ENCODE assay signal across 31 cellular contexts in genomic region chr10:122516733-122517132, GRCh38. TPM values are rescaled to one million over a fixed set of nuclear protein-coding genes. Genes with fewer than 3 reads are reported as not detected.
DNase-seq lines count a peak whose midpoint lies in the region; FAIRE-seq and TF ChIP-seq lines count a peak whose summit lies in the region.
"Had no signal": no experiment of that assay in that cellular context is flagged by ENCODE, and none has a peak within 500 bp of the region (broad histone marks: within the 10 kb centered on the region; RNA-seq: fewer than 3 reads in every experiment).

No MANE protein-coding gene starts in this region.

- H3K4ac ChIP-seq in H9 (ENCODE audit: low read depth, low read length): no peak overlapping the region

- no peaks in the 10 kb centered on the region for H3K79me2 ChIP-seq in H9 (ENCODE audit: insufficient read depth, low read length)

- no peak overlapping the region for H3K4me2 ChIP-seq in H9 (ENCODE audit: insufficient read depth, insufficient read length, low read length)

- H3T11ph ChIP-seq in H9 (ENCODE audit: low read length): no peak overlapping the region

- H3K36me3 ChIP-seq in HEK293 (ENCODE audit: control insufficient read depth in 2 of 2, insufficient read depth in 1 of 2, low read length in 2 of 2): no peaks in the 10 kb centered on the region

- H3K4me1 ChIP-seq in HEK293 (ENCODE audit: control insufficient read depth, insufficient read depth, low read length): no peaks in the 10 kb centered on the region
- no peaks in the 10 kb centered on the region for H3K4me1 ChIP-seq in H9 (ENCODE audit: insufficient read depth, low read length)
- H3K4me1 ChIP-seq: tibial nerve had no signal

- no peak overlapping the region for H2BK5ac ChIP-seq in H9 (ENCODE audit: insufficient read length, low read length)

- no peak overlapping the region for H3K27ac ChIP-seq in HEK293 (ENCODE audit: extremely low read depth, low read depth, low read length)
- no peak overlapping the region for H3K27ac ChIP-seq in H9 (ENCODE audit: insufficient read length, low read depth, low read length)
- H3K27ac ChIP-seq: 22Rv1, SK-N-MC, tibial nerve had no signal

- H3K56ac ChIP-seq in H9 (ENCODE audit: insufficient read length, low read depth, low read length): no peak overlapping the region

- H2BK12ac ChIP-seq in H9 (ENCODE audit: insufficient read length, low read depth, low read length): no peak overlapping the region

- POLR2A ChIA-PET in HEK293 (lab: Yijun Ruan, JAX): no interaction called here

- no peaks in the 10 kb centered on the region for H3K79me1 ChIP-seq in H9 (ENCODE audit: insufficient read depth, low read depth, low read length, poor library complexity, severe bottlenecking)

- no peak overlapping the region for H3K4me3 Mint-ChIP-seq in H9
- H3K4me3 Mint-ChIP-seq: mesothelial cell of epicardium; natural killer cell treated with Interleukin-12 subunit alpha and Interleukin-12 subunit beta and Interleukin-15 and Interleukin-18, amount 100 ng/mL, for 72 hours had no signal

- no peak overlapping the region for H3K4me3 ChIP-seq in HEK293 (ENCODE audit: low read depth, low read length)
- H3K4me3 ChIP-seq: dorsolateral prefrontal cortex, esophagus squamous epithelium, heart right ventricle, SK-N-MC, tibial nerve had no signal

- no peaks in the 10 kb centered on the region for H3K27me3 ChIP-seq in H9 (ENCODE audit: insufficient read depth, low read length)
- H3K27me3 ChIP-seq: dorsolateral prefrontal cortex, esophagus squamous epithelium, heart right ventricle, tibial nerve had no signal

- no peak overlapping the region for H3K27ac Mint-ChIP-seq in H9
- H3K27ac Mint-ChIP-seq: activated T-cell treated with anti-CD3 and anti-CD28 coated beads, Interleukin-2, amount 50 U/mL, for 72 hours; mesothelial cell of epicardium; natural killer cell treated with Interleukin-12 subunit alpha and Interleukin-12 subunit beta and Interleukin-15 and Interleukin-18, amount 100 ng/mL, for 72 hours had no signal

- no peak overlapping the region for H2AFZ ChIP-seq in H9 (ENCODE audit: low read length)

- H4K20me1 ChIP-seq in H9 (ENCODE audit: control insufficient read depth, insufficient read depth, insufficient read length): no peaks in the 10 kb centered on the region

- H4K5ac ChIP-seq in H9 (ENCODE audit: insufficient read length, low read depth, low read length): no peak overlapping the region

- H3K9ac ChIP-seq in H9 (ENCODE audit: extremely low read depth, insufficient read length, low read length): no peak overlapping the region

- H2BK120ac ChIP-seq in H9 (ENCODE audit: low read depth, low read length, poor library complexity, severe bottlenecking): no peak overlapping the region

- CTCF ChIA-PET in HEK293 (lab: Yijun Ruan, JAX): interaction anchor here (1.1 kb wide), 1 partner anchor 49 kb away, joined by 8 read pairs; no protein-coding TSS in a partner anchor

- H3K4me1 Mint-ChIP-seq in H9: peaks cover 2 to 3% of the 10 kb centered on the region in 2 experiments; a peak in 1 of 4 replicates
- H3K4me1 Mint-ChIP-seq: mesothelial cell of epicardium had no signal

- H3K23me2 ChIP-seq in H9 (ENCODE audit: insufficient read length, low read depth, low read length, poor library complexity, severe bottlenecking): no peaks in the 10 kb centered on the region

- H3K18ac ChIP-seq in H9 (ENCODE audit: insufficient read length, low read depth, low read length): no peak overlapping the region

- no peak for FAIRE-seq in D721Med (lab: Jason Lieb, UNC)
- FAIRE-seq: endometrium, GM12892 had no signal

- no peaks in the 10 kb centered on the region for H3K9me3 ChIP-seq in HEK293 (ENCODE audit: control insufficient read depth, insufficient read depth, low read depth, low read length)
- H3K9me3 ChIP-seq in H9 (ENCODE audit: control insufficient read depth, low read depth, low read length): no peaks in the 10 kb centered on the region
- H3K9me3 ChIP-seq: esophagus squamous epithelium, heart right ventricle, tibial nerve had no signal

- H2BK15ac ChIP-seq in H9 (ENCODE audit: low read depth, low read length): no peak overlapping the region

- H2BK20ac ChIP-seq in H9 (ENCODE audit: low read depth, low read length, poor library complexity, severe bottlenecking): no peak overlapping the region

- H4K91ac ChIP-seq in H9 (ENCODE audit: insufficient read length, low read depth, low read length): no peak overlapping the region

- no peaks in the 10 kb centered on the region; a peak in 2 of 7 replicates for H3K36me3 Mint-ChIP-seq in H9 (ENCODE audit: insufficient read depth in 1 of 3, low read depth in 3 of 3)
- H3K36me3 Mint-ChIP-seq: mesothelial cell of epicardium; natural killer cell treated with Interleukin-12 subunit alpha and Interleukin-12 subunit beta and Interleukin-15 and Interleukin-18, amount 100 ng/mL, for 72 hours had no signal

- TF ChIP-seq CTCF in HEK293 (tag by site-specific recombination; IDR thresholded peaks at IDR 0.05) (no peak), D721Med (IDR thresholded peaks at IDR 0.05; ENCODE audit: insufficient read depth, missing control alignments) (no peak), H9 (conservative IDR thresholded peaks at IDR 0.05) (no peak)

- H3K14ac ChIP-seq in H9 (ENCODE audit: insufficient read depth, low read length): no peak overlapping the region

- WGBS in H9 (ENCODE audit: extremely low coverage, insufficient read length, low lambda C conversion rate): no CpG with 5 or more reads among the region's 4 CpGs

- H3K9me3 Mint-ChIP-seq in H9: no peaks in the 10 kb centered on the region
- H3K9me3 Mint-ChIP-seq: activated T-cell treated with anti-CD3 and anti-CD28 coated beads, Interleukin-2, amount 50 U/mL, for 72 hours; mesothelial cell of epicardium; natural killer cell treated with Interleukin-12 subunit alpha and Interleukin-12 subunit beta and Interleukin-15 and Interleukin-18, amount 100 ng/mL, for 72 hours had no signal

- H2AK5ac ChIP-seq in H9 (ENCODE audit: insufficient read length, low read length): no peak overlapping the region

- peaks cover 4% of the 10 kb centered on the region for H3K27me3 Mint-ChIP-seq in H9 (ENCODE audit: low read depth)

- H4K8ac ChIP-seq in H9 (replicated peaks; ENCODE audit: insufficient read length, low read depth, low read length): no peak overlapping the region

- DNase-seq in DMS 273 (lab: John Stamatoyannopoulos, UW; ENCODE audit: unreplicated experiment): peak; percentile 35
- no peak for DNase-seq in DMS 273 treated with DMSO at 0.1 percent for 48 hours (lab: John Stamatoyannopoulos, UW)
- peak; percentile 32 for DNase-seq in SK-N-DZ (ENCODE audit: low spot score)
- peak; percentile 13 for DNase-seq in midbrain (lab: John Stamatoyannopoulos, UW)
- DNase-seq in D721Med (ENCODE audit: insufficient read length, low spot score): no peak
- no peak for DNase-seq in H9
- no peak for DNase-seq in cerebellar nuclear complex (lab: John Stamatoyannopoulos, UW)
- DNase-seq: activated CD4-positive, alpha-beta T cell treated with anti-CD3 and anti-CD28 coated beads, Interleukin-2, amount 50 U/mL, for 4 hours; activated CD4-positive, CD25-positive, alpha-beta regulatory T cell; activated naive CD4-positive, alpha-beta T cell; activated T-cell treated with anti-CD3 and anti-CD28 coated beads, Interleukin-2, amount 50 U/mL, for 72 hours; DMS153; esophagus squamous epithelium; foreskin melanocyte; heart right ventricle; NCI-H1930; NCI-H510A treated with DMSO at 0.1 percent for 48 hours; stimulated activated CD4-positive, alpha-beta T cell treated with anti-CD3 and anti-CD28 coated beads, Interleukin-15, amount 100 ng/mL, for 24 hours; stimulated activated CD4-positive, alpha-beta T cell treated with anti-CD3 and anti-CD28 coated beads, Interleukin-4, amount 100 ng/mL, for 4 hours had no signal

- no peak overlapping the region for H3K23ac ChIP-seq in H9 (ENCODE audit: insufficient read length, low read depth, low read length)

TF ChIP-seq in HEK293, 187 proteins besides CTCF, POLR2A, EP300 and RAD21:
- no peak for TF ChIP-seq ZNF404 (tag by site-specific recombination; IDR thresholded peaks at IDR 0.05)
- TF ChIP-seq, protein P1, sequence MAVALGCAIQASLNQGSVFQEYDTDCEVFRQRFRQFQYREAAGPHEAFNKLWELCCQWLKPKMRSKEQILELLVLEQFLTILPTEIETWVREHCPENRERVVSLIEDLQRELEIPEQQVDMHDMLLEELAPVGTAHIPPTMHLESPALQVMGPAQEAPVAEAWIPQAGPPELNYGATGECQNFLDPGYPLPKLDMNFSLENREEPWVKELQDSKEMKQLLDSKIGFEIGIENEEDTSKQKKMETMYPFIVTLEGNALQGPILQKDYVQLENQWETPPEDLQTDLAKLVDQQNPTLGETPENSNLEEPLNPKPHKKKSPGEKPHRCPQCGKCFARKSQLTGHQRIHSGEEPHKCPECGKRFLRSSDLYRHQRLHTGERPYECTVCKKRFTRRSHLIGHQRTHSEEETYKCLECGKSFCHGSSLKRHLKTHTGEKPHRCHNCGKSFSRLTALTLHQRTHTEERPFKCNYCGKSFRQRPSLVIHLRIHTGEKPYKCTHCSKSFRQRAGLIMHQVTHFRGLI (tag by site-specific recombination; IDR thresholded peaks at IDR 0.05): 0 out of 2 replicates have a peak, but pooled peaks have one; percentile 59
TF ChIP-seq in HEK293: peak in this region for 1.

RNA-seq across cellular contexts. Expression of gene DMBT1, which starts 43.8 kb away (rescaled TPM):
- not detected in 2 replicates for polyA plus RNA-seq in SK-N-DZ (2014; cell fraction: cytosol; rRNA removed)
- polyA plus RNA-seq in SK-N-DZ (2014; cell fraction: nucleus; rRNA removed): not detected in 2 replicates
- total RNA-seq in H9 (2021): 0.04 TPM in 1 of 2 replicates, not detected in the other
- total RNA-seq: activated T-cell treated with anti-CD3 and anti-CD28 coated beads, Interleukin-2, amount 50 U/mL, for 72 hours; liver; mesothelial cell of epicardium; natural killer cell treated with Interleukin-12 subunit alpha and Interleukin-12 subunit beta and Interleukin-15 and Interleukin-18, amount 100 ng/mL, for 72 hours; pulmonary artery endothelial cell; T-helper 1 cell treated with Interleukin-12 subunit alpha and Interleukin-12 subunit beta and Interleukin-4 antibody, amounts not matched to agents 30 ng/mL and 1 ng/mL, for 36 hours; tibial nerve had no signal

RNA-seq across cellular contexts. Expression of gene HTRA1, which starts 55.4 kb away (rescaled TPM):
- 0.44 TPM in 1 of 2 replicates, not detected in the other for polyA plus RNA-seq in SK-N-DZ (2014; cell fraction: cytosol; rRNA removed)
- polyA plus RNA-seq in SK-N-DZ (2014; cell fraction: nucleus; rRNA removed): not detected in 2 replicates
- 11.1 TPM in 2 replicates for total RNA-seq in H9 (2021)
- total RNA-seq: activated T-cell treated with anti-CD3 and anti-CD28 coated beads, Interleukin-2, amount 50 U/mL, for 72 hours; natural killer cell treated with Interleukin-12 subunit alpha and Interleukin-12 subunit beta and Interleukin-15 and Interleukin-18, amount 100 ng/mL, for 72 hours; T-helper 1 cell treated with Interleukin-12 subunit alpha and Interleukin-12 subunit beta and Interleukin-4 antibody, amounts not matched to agents 30 ng/mL and 1 ng/mL, for 36 hours had no signal

Comparison
In these comparisons a context has a peak if more than half of its experiments do, and no peak if none do; other contexts are left out.
1. DNase-seq: peak in DMS 273 (single experiment), SK-N-DZ (single experiment) and midbrain (single experiment); none in DMS 273 treated with DMSO at 0.1 percent for 48 hours (single experiment), D721Med (single experiment), H9 (single experiment) and cerebellar nuclear complex (0 of 2).